1 cellular context compared by ENCODE assay signal in the genomic region with DNA sequence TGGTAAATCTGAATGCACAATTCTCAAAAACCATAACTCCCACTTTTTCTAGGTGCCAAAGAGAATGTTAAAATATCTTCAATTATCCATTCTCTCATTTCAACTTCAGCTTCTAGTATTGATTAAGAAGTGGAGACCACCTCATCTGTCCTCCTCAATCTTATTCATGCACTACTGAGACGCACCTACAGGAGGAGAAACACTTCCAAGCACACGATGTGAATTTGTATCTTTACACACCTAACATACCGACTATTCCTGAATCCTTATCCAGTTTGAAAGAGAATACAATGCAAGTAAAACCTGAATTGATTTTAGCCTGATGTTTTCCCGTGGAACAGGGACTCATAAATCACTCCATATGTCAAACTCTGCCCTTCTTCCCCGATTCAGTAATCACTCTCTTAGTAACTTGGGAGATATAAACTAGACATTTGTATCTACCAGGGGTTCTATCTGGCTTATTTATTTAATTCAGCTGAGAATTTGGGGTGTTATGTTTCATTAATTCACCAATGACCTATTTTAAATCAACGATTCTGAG.
TF ChIP-seq lines count a peak whose summit lies in the region.

No MANE protein-coding gene starts in this region.

TF ChIP-seq in GM23338, 12 proteins besides CTCF, POLR2A, EP300 and RAD21:
- TF ChIP-seq, protein P1, sequence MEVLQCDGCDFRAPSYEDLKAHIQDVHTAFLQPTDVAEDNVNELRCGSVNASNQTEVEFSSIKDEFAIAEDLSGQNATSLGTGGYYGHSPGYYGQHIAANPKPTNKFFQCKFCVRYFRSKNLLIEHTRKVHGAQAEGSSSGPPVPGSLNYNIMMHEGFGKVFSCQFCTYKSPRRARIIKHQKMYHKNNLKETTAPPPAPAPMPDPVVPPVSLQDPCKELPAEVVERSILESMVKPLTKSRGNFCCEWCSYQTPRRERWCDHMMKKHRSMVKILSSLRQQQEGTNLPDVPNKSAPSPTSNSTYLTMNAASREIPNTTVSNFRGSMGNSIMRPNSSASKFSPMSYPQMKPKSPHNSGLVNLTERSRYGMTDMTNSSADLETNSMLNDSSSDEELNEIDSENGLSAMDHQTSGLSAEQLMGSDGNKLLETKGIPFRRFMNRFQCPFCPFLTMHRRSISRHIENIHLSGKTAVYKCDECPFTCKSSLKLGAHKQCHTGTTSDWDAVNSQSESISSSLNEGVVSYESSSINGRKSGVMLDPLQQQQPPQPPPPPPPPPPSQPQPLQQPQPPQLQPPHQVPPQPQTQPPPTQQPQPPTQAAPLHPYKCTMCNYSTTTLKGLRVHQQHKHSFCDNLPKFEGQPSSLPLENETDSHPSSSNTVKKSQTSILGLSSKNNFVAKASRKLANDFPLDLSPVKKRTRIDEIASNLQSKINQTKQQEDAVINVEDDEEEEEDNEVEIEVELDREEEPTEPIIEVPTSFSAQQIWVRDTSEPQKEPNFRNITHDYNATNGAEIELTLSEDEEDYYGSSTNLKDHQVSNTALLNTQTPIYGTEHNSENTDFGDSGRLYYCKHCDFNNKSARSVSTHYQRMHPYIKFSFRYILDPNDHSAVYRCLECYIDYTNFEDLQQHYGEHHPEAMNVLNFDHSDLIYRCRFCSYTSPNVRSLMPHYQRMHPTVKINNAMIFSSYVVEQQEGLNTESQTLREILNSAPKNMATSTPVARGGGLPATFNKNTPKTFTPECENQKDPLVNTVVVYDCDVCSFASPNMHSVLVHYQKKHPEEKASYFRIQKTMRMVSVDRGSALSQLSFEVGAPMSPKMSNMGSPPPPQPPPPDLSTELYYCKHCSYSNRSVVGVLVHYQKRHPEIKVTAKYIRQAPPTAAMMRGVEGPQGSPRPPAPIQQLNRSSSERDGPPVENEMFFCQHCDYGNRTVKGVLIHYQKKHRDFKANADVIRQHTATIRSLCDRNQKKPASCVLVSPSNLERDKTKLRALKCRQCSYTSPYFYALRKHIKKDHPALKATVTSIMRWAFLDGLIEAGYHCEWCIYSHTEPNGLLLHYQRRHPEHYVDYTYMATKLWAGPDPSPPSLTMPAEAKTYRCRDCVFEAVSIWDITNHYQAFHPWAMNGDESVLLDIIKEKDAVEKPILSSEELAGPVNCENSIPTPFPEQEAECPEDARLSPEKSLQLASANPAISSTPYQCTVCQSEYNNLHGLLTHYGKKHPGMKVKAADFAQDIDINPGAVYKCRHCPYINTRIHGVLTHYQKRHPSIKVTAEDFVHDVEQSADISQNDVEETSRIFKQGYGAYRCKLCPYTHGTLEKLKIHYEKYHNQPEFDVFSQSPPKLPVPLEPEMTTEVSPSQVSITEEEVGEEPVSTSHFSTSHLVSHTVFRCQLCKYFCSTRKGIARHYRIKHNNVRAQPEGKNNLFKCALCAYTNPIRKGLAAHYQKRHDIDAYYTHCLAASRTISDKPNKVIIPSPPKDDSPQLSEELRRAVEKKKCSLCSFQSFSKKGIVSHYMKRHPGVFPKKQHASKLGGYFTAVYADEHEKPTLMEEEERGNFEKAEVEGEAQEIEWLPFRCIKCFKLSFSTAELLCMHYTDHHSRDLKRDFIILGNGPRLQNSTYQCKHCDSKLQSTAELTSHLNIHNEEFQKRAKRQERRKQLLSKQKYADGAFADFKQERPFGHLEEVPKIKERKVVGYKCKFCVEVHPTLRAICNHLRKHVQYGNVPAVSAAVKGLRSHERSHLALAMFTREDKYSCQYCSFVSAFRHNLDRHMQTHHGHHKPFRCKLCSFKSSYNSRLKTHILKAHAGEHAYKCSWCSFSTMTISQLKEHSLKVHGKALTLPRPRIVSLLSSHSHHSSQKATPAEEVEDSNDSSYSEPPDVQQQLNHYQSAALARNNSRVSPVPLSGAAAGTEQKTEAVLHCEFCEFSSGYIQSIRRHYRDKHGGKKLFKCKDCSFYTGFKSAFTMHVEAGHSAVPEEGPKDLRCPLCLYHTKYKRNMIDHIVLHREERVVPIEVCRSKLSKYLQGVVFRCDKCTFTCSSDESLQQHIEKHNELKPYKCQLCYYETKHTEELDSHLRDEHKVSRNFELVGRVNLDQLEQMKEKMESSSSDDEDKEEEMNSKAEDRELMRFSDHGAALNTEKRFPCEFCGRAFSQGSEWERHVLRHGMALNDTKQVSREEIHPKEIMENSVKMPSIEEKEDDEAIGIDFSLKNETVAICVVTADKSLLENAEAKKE (CRISPR knock-in tag; IDR thresholded peaks at IDR 0.05), result no peak
- TF ChIP-seq, protein P2, sequence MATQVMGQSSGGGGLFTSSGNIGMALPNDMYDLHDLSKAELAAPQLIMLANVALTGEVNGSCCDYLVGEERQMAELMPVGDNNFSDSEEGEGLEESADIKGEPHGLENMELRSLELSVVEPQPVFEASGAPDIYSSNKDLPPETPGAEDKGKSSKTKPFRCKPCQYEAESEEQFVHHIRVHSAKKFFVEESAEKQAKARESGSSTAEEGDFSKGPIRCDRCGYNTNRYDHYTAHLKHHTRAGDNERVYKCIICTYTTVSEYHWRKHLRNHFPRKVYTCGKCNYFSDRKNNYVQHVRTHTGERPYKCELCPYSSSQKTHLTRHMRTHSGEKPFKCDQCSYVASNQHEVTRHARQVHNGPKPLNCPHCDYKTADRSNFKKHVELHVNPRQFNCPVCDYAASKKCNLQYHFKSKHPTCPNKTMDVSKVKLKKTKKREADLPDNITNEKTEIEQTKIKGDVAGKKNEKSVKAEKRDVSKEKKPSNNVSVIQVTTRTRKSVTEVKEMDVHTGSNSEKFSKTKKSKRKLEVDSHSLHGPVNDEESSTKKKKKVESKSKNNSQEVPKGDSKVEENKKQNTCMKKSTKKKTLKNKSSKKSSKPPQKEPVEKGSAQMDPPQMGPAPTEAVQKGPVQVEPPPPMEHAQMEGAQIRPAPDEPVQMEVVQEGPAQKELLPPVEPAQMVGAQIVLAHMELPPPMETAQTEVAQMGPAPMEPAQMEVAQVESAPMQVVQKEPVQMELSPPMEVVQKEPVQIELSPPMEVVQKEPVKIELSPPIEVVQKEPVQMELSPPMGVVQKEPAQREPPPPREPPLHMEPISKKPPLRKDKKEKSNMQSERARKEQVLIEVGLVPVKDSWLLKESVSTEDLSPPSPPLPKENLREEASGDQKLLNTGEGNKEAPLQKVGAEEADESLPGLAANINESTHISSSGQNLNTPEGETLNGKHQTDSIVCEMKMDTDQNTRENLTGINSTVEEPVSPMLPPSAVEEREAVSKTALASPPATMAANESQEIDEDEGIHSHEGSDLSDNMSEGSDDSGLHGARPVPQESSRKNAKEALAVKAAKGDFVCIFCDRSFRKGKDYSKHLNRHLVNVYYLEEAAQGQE (IDR thresholded peaks at IDR 0.05; ENCODE audit: unreplicated experiment), result no peak
- TF ChIP-seq EZH2 (IDR thresholded peaks at IDR 0.05; ENCODE audit: low read depth, unreplicated experiment), result no peak
- no peak for TF ChIP-seq STAT1 (IDR thresholded peaks at IDR 0.05; ENCODE audit: unreplicated experiment)
- no peak for TF ChIP-seq EZH2phosphoT487 (IDR thresholded peaks at IDR 0.05; ENCODE audit: unreplicated experiment)
- TF ChIP-seq ZNF114 (CRISPR knock-in tag; IDR thresholded peaks at IDR 0.05), result no peak
